ENCODE assay signal across 19 cellular contexts in genomic region chr12:12558291-12558690, GRCh38. TPM values are rescaled to one million over a fixed set of nuclear protein-coding genes. Genes with fewer than 3 reads are reported as not detected.
DNase-seq lines count a peak whose midpoint lies in the region; ATAC-seq and TF ChIP-seq lines count a peak whose summit lies in the region.
"Had no signal": no experiment of that assay in that cellular context is flagged by ENCODE, and none has a peak within 500 bp of the region (broad histone marks: within the 10 kb centered on the region; RNA-seq: fewer than 3 reads in every experiment).

No MANE protein-coding gene starts in this region.

- H3K4me1 Mint-ChIP-seq in Caco-2 (ENCODE audit: low read depth, unreplicated experiment) = peaks cover 35% of the 10 kb centered on the region

- H3K4me2 ChIP-seq in trophoblast cell (ENCODE audit: low read length) = no peak overlapping the region

- H3K4ac ChIP-seq in trophoblast cell (ENCODE audit: low read depth, low read length) = peak overlapping the region; percentile 27

- no peak overlapping the region for H3K23ac ChIP-seq in trophoblast cell (ENCODE audit: low read length)

- H3K9me3 ChIP-seq in Caco-2 = no peaks in the 10 kb centered on the region
- no peaks in the 10 kb centered on the region for H3K9me3 ChIP-seq in HUES48 (ENCODE audit: control insufficient read depth, insufficient read depth, low read length)
- no peaks in the 10 kb centered on the region for H3K9me3 ChIP-seq in duodenal mucosa (ENCODE audit: control insufficient read depth in 1 of 2, low read length in 2 of 2)
- H3K9me3 ChIP-seq in trophoblast cell (ENCODE audit: insufficient read depth, low read depth, low read length) = no peaks in the 10 kb centered on the region
- no peaks in the 10 kb centered on the region for H3K9me3 ChIP-seq in aorta (ENCODE audit: control insufficient read depth, low read length)
- H3K9me3 ChIP-seq: left lung, psoas muscle, stomach had no signal

- 0 out of 2 replicates have a peak overlapping the region, but pooled peaks have one; percentile 11 for H3K9ac ChIP-seq in HUES48 (ENCODE audit: low read depth, low read length)
- H3K9ac ChIP-seq in duodenal mucosa (ENCODE audit: low read depth in 1 of 2, low read length in 2 of 2) = peak overlapping the region; percentile 28 to 97
- H3K9ac ChIP-seq in trophoblast cell (ENCODE audit: low read length) = no peak overlapping the region

- H3K14ac ChIP-seq in trophoblast cell (ENCODE audit: low read length) = no peak overlapping the region

- CTCF ChIA-PET in Caco-2 (lab: Charles Lee) = no interaction called here

- no peak overlapping the region for H3K4me3 ChIP-seq in Caco-2 (ENCODE audit: low read depth, low read length)
- peak overlapping the region; percentile 79; the same call in 1 of the 2 replicates for H3K4me3 ChIP-seq in HUES48 (ENCODE audit: low read depth, low read length)
- H3K4me3 ChIP-seq in duodenal mucosa (ENCODE audit: low read depth in 1 of 2, low read length in 2 of 2) = peak overlapping the region; percentile 17 to 82
- no peak overlapping the region for H3K4me3 ChIP-seq in trophoblast cell (ENCODE audit: low read depth, low read length)
- H3K4me3 ChIP-seq in aorta (ENCODE audit: low read length in 2 of 2) = no peak overlapping the region
- H3K4me3 ChIP-seq: K562, psoas muscle, stomach had no signal

- peak overlapping the region; percentile 4 for H3K27ac Mint-ChIP-seq in Caco-2 (ENCODE audit: unreplicated experiment)

- H3K27me3 Mint-ChIP-seq in Caco-2 (ENCODE audit: insufficient read depth, unreplicated experiment) = no peaks in the 10 kb centered on the region
- H3K27me3 Mint-ChIP-seq: activated naive CD4-positive, alpha-beta T cell treated with anti-CD3 and anti-CD28 coated beads, Interleukin-2, amount 50 U/mL, for 24 hours had no signal

- H3K79me1 ChIP-seq in trophoblast cell (ENCODE audit: low read length) = peaks cover 11% of the 10 kb centered on the region

- ATAC-seq in aorta (ENCODE audit: low FRiP score) = no peak
- no peak for ATAC-seq in left cardiac atrium
- ATAC-seq: K562, left lung, PC-3, psoas muscle had no signal

- H4K91ac ChIP-seq in trophoblast cell (ENCODE audit: low read depth, low read length) = no peak overlapping the region

- POLR2A ChIA-PET in Caco-2 (lab: Charles Lee) = interaction anchor here (0.5 to 1.2 kb wide), 2 partner anchors 14 to 31 kb away, joined by 3 to 8 read pairs; no protein-coding TSS in a partner anchor

- H2AFZ ChIP-seq in trophoblast cell (ENCODE audit: insufficient read depth, low read length, poor library complexity) = no peak overlapping the region

- peaks cover 27% of the 10 kb centered on the region for H3K4me1 ChIP-seq in Caco-2
- H3K4me1 ChIP-seq in HUES48 (ENCODE audit: control insufficient read depth, insufficient read depth, low read length) = peaks cover 32% of the 10 kb centered on the region
- peaks cover 7 to 21% of the 10 kb centered on the region in 2 donors for H3K4me1 ChIP-seq in duodenal mucosa (ENCODE audit: control insufficient read depth in 1 of 2, insufficient read depth in 2 of 2, low read length in 2 of 2)
- no peaks in the 10 kb centered on the region for H3K4me1 ChIP-seq in trophoblast cell (ENCODE audit: control insufficient read depth in 1 of 2, insufficient read depth in 2 of 2, low read length in 2 of 2)
- peaks cover 1 to 5% of the 10 kb centered on the region in 2 donors for H3K4me1 ChIP-seq in aorta (ENCODE audit: control insufficient read depth in 1 of 2, insufficient read depth in 2 of 2, low read length in 2 of 2)

- H2AK5ac ChIP-seq in trophoblast cell (ENCODE audit: low read length) = no peak overlapping the region

- intact Hi-C loops in Caco-2 (cut with micrococcal nuclease; ENCODE audit: unreplicated experiment) (no loop called here), aorta (cut with DNase I) (no loop called here), left cardiac atrium (cut with DNase I) (no loop called here)

- no peak overlapping the region for H4K8ac ChIP-seq in trophoblast cell (ENCODE audit: low read depth, low read length)

- no peak overlapping the region for H4K12ac ChIP-seq in trophoblast cell (ENCODE audit: low read depth, low read length)

- H3K36me3 Mint-ChIP-seq in Caco-2 (ENCODE audit: insufficient read depth, unreplicated experiment) = peaks cover 64% of the 10 kb centered on the region

- no peak for TF ChIP-seq CTCF in Caco-2 (IDR thresholded peaks at IDR 0.05; ENCODE audit: insufficient read depth in 1 of 2, low read depth in 1 of 2, low read length in 1 of 2, severe bottlenecking in 1 of 2, unreplicated experiment in 1 of 2)

- H3K27me3 ChIP-seq in Caco-2 (replicated peaks; ENCODE audit: control insufficient read depth, insufficient read depth, low read length) (no peaks in the 10 kb centered on the region), HUES48 (ENCODE audit: control insufficient read depth, insufficient read depth, low read length) (no peaks in the 10 kb centered on the region), duodenal mucosa (ENCODE audit: control insufficient read depth in 1 of 2, insufficient read depth in 2 of 2, low read length in 2 of 2) (no peaks in the 10 kb centered on the region), trophoblast cell (ENCODE audit: insufficient read depth, low read length) (no peaks in the 10 kb centered on the region), aorta (ENCODE audit: control insufficient read depth in 1 of 2, insufficient read depth in 2 of 2, low read length in 1 of 2) (no peaks in the 10 kb centered on the region)
- H3K27me3 ChIP-seq: left lung, stomach had no signal

- WGBS in trophoblast cell (ENCODE audit: extremely low coverage, insufficient coverage, insufficient read length) = no CpG with 5 or more reads among the region's 4 CpGs
- WGBS in aorta, 2 donors = 84 to 93% methylated on average over 4 of the region's 4 CpGs

- H3K36me3 ChIP-seq in Caco-2 (ENCODE audit: control insufficient read depth, insufficient read depth, low read length) = no peaks in the 10 kb centered on the region; the same call in 1 of the 2 replicates
- peaks cover 9% of the 10 kb centered on the region for H3K36me3 ChIP-seq in HUES48 (ENCODE audit: control insufficient read depth, insufficient read depth, low read length)
- peaks cover 0 to 6% of the 10 kb centered on the region in 2 donors for H3K36me3 ChIP-seq in duodenal mucosa (ENCODE audit: control insufficient read depth in 1 of 2, insufficient read depth in 2 of 2, low read length in 2 of 2)
- H3K36me3 ChIP-seq in trophoblast cell (ENCODE audit: control insufficient read depth in 1 of 2, insufficient read depth in 2 of 2, low read length in 2 of 2) = peaks cover 2 to 3% of the 10 kb centered on the region in 2 experiments
- no peaks in the 10 kb centered on the region for H3K36me3 ChIP-seq in aorta (ENCODE audit: control insufficient read depth in 1 of 2, insufficient read depth in 2 of 2, low read length in 1 of 2)

- no peak for DNase-seq in Caco-2
- no peak for DNase-seq in trophoblast cell
- DNase-seq in aorta = no peak
- no peak for DNase-seq in left cardiac atrium
- DNase-seq in stimulated activated CD4-positive, alpha-beta T cell treated with anti-CD3 and anti-CD28 coated beads, Interleukin-4, amount 100 ng/mL, for 4 hours = no peak
- no peak for DNase-seq in NCI-H524 treated with DMSO at 0.1 percent for 48 hours (lab: John Stamatoyannopoulos, UW)
- DNase-seq: activated CD4-positive, alpha-beta T cell treated with anti-CD3 and anti-CD28 coated beads for 48 hours; activated CD8-positive, alpha-beta memory T cell treated with anti-CD3 and anti-CD28 coated beads, Interleukin-2, amount 50 U/mL, for 4 hours; left lung; PC-3; psoas muscle; SHP77; stimulated activated CD4-positive, alpha-beta T cell treated with anti-CD3 and anti-CD28 coated beads, Interleukin-4, amount 100 ng/mL, for 1 hour; stomach; SW 1271 had no signal

- H2BK120ac ChIP-seq in trophoblast cell (ENCODE audit: insufficient read depth, low read length, poor library complexity) = no peak overlapping the region

- H2BK12ac ChIP-seq in trophoblast cell (ENCODE audit: low read length) = no peak overlapping the region

- peaks cover 11% of the 10 kb centered on the region for H3K79me2 ChIP-seq in trophoblast cell (ENCODE audit: control insufficient read depth, insufficient read depth, low read length, poor library complexity)

- H3K9me3 Mint-ChIP-seq in Caco-2 (ENCODE audit: unreplicated experiment) = no peaks in the 10 kb centered on the region
- H3K9me3 Mint-ChIP-seq: activated naive CD4-positive, alpha-beta T cell treated with anti-CD3 and anti-CD28 coated beads, Interleukin-2, amount 50 U/mL, for 24 hours had no signal

- no peak overlapping the region for H3K18ac ChIP-seq in trophoblast cell (ENCODE audit: low read length)

- peak overlapping the region; percentile 79 for H3K4me3 Mint-ChIP-seq in Caco-2 (ENCODE audit: unreplicated experiment)

- H3K27ac ChIP-seq in HUES48 (ENCODE audit: low read depth, low read length) (peak overlapping the region; percentile 55), duodenal mucosa (ENCODE audit: low read depth, low read length) (no peak overlapping the region), trophoblast cell (ENCODE audit: low read depth, low read length) (no peak overlapping the region), aorta (ENCODE audit: low read depth in 1 of 2, low read length in 2 of 2) (no peak overlapping the region)
- H3K27ac ChIP-seq: psoas muscle had no signal

- H2BK5ac ChIP-seq in trophoblast cell (ENCODE audit: low read depth, low read length, poor library complexity) = no peak overlapping the region

- BruUV-seq in Caco-2 (replicated peaks; lab: Mats Ljungman, UMichigan) = no TSS peak

RNA-seq across cellular contexts. Expression of gene DUSP16, which starts 4.4 kb away (rescaled TPM):
- total RNA-seq in Caco-2 (2022) (63.9 and 76.8 TPM in 2 replicates), aorta (10 to 100 TPM; 22.0 to 27.4 TPM), left cardiac atrium (10 to 100 TPM; 11.5 to 17.3 TPM)
- 12.5 and 12.7 TPM in 2 replicates for polyA plus RNA-seq in trophoblast cell (2013)
- polyA plus RNA-seq in aorta = 10 to 100 TPM in 1 of 2 donors, 1 to 10 TPM in 1; 3.1 to 13.1 TPM

RNA-seq across cellular contexts. Expression of gene CREBL2, which starts 53.4 kb away (rescaled TPM):
- total RNA-seq in Caco-2 (2022) = 25.0 and 26.3 TPM in 2 replicates
- polyA plus RNA-seq in trophoblast cell (2013) = 7.9 and 8.0 TPM in 2 replicates
- total RNA-seq in aorta = 10 to 100 TPM; 31.2 to 42.5 TPM
- polyA plus RNA-seq in aorta = 10 to 100 TPM; 26.6 to 47.1 TPM
- 10 to 100 TPM; 20.4 to 21.0 TPM for total RNA-seq in left cardiac atrium

Comparison
In these comparisons a context has a peak if more than half of its experiments do, and no peak if none do; other contexts are left out.
1. H3K4me3 ChIP-seq: peak in HUES48 (single experiment) and duodenal mucosa (2 of 2); none in Caco-2 (single experiment), trophoblast cell (single experiment) and aorta (0 of 2).